In genomic region chr5:116068028-116068632, GRCh38 we compare ENCODE assay signal across 9 cellular contexts. TPM values are rescaled to one million over a fixed set of nuclear protein-coding genes. Genes with fewer than 3 reads are reported as not detected.
DNase-seq lines count a peak whose midpoint lies in the region; ATAC-seq, FAIRE-seq and TF ChIP-seq lines count a peak whose summit lies in the region.
"Had no signal": no experiment of that assay in that cellular context is flagged by ENCODE, and none has a peak within 500 bp of the region (broad histone marks: within the 10 kb centered on the region; RNA-seq: fewer than 3 reads in every experiment).

No MANE protein-coding gene starts in this region.

- TF ChIP-seq RAD21 in neural cell (conservative IDR thresholded peaks at IDR 0.05): peak; percentile 89

- no peak for TF ChIP-seq EP300 in neural cell (conservative IDR thresholded peaks at IDR 0.05; ENCODE audit: poor library complexity, severe bottlenecking)

- no peak overlapping the region for H3K4me3 ChIP-seq in endothelial cell of umbilical vein (replicated peaks in 1 of 3; ENCODE audit: insufficient read depth in 1 of 3, low read depth in 1 of 3, low read length in 3 of 3)
- no peak overlapping the region for H3K4me3 ChIP-seq in neural cell (ENCODE audit: low read length)

- POLR2A ChIA-PET in endothelial cell of umbilical vein (lab: Charles Lee): no interaction called here

- H3K79me2 ChIP-seq in endothelial cell of umbilical vein (ENCODE audit: control insufficient read depth, insufficient read depth, low read length): no peaks in the 10 kb centered on the region
- H3K79me2 ChIP-seq in neural cell (replicated peaks; ENCODE audit: insufficient read depth, low read length): no peaks in the 10 kb centered on the region

- no peak overlapping the region for H3K27ac ChIP-seq in endothelial cell of umbilical vein (ENCODE audit: insufficient read depth, low read depth, low read length)
- no peak overlapping the region for H3K27ac ChIP-seq in neural cell (ENCODE audit: low read length)

- no peaks in the 10 kb centered on the region for H3K9me2 ChIP-seq in neural cell (ENCODE audit: insufficient read depth, low read length)

- H3K9me1 ChIP-seq in endothelial cell of umbilical vein (replicated peaks; ENCODE audit: control insufficient read depth, extremely low read depth, insufficient read depth, low read length): no peaks in the 10 kb centered on the region

- in situ Hi-C loops in SK-MEL-5 (cut with HindIII; ENCODE audit: low pct_unique_long_range_greater_than_20kb, low sequenced_read_pairs): no loop called here

- H4K20me1 ChIP-seq in endothelial cell of umbilical vein (replicated peaks; ENCODE audit: control insufficient read depth, extremely low read depth, insufficient read depth, low read length) (no peaks in the 10 kb centered on the region), neural cell (ENCODE audit: insufficient read depth) (no peaks in the 10 kb centered on the region)

- no peaks in the 10 kb centered on the region for H3K4me1 ChIP-seq in endothelial cell of umbilical vein (ENCODE audit: control insufficient read depth, extremely low read depth, insufficient read depth, low read length)

- FAIRE-seq in endothelial cell of umbilical vein (lab: Jason Lieb, UNC): peak; percentile 68

- no peak for TF ChIP-seq POLR2A in endothelial cell of umbilical vein (IDR thresholded peaks at IDR 0.05; ENCODE audit: low read depth, low read length)

- CTCF ChIA-PET in endothelial cell of umbilical vein (lab: Charles Lee): interaction anchor here (0.7 to 3.3 kb wide), 24 partner anchors 9 to 433 kb away, joined by 3 to 66 read pairs (median 4); partner anchors contain the start of genes AP3S1, ARL14EPL, ATG12 and CDO1

- dilution Hi-C loops in endothelial cell of umbilical vein (cut with MboI; ENCODE audit: extremely low pct_ligation_motif_present, low sequenced_read_pairs): no loop called here

- DNase-seq in AML-193 (lab: John Stamatoyannopoulos, UW): peak; percentile 37 to 53
- peak; percentile 4 for DNase-seq in GM04503 (ENCODE audit: low read depth)
- DNase-seq in SK-MEL-5 (ENCODE audit: low read depth, low spot score): peak; percentile 62
- DNase-seq in endothelial cell of umbilical vein (ENCODE audit: low read depth, low spot score): peak; percentile 61
- no peak for DNase-seq in HuH-7 (ENCODE audit: low spot score)

- H3K4me2 ChIP-seq in endothelial cell of umbilical vein (ENCODE audit: insufficient read depth, low read length) (no peak overlapping the region), neural cell (ENCODE audit: low read length) (no peak overlapping the region)

- no peak overlapping the region for H3K9ac ChIP-seq in endothelial cell of umbilical vein (replicated peaks; ENCODE audit: extremely low read depth, insufficient read depth, low read length)
- no peak overlapping the region for H3K9ac ChIP-seq in neural cell (ENCODE audit: low read length)

- H3F3A ChIP-seq in neural cell (ENCODE audit: insufficient read depth, low read length, poor library complexity, severe bottlenecking): no peaks in the 10 kb centered on the region

- H3K9me3 ChIP-seq in endothelial cell of umbilical vein (replicated peaks; ENCODE audit: control insufficient read depth, insufficient read depth, low read length): no peaks in the 10 kb centered on the region
- no peaks in the 10 kb centered on the region for H3K9me3 ChIP-seq in neural cell (ENCODE audit: low read length)

- no TSS peak for BruUV-seq in endothelial cell of umbilical vein (replicated peaks; lab: Mats Ljungman, UMichigan)

- intact Hi-C loops in endothelial cell of umbilical vein (cut with micrococcal nuclease): loop anchor here (1.0 to 2.0 kb wide), 4 partner anchors 180 to 759 kb away; no protein-coding TSS in a partner anchor

- H3K36me3 ChIP-seq in endothelial cell of umbilical vein (ENCODE audit: control insufficient read depth in 2 of 2, extremely low read depth in 1 of 2, insufficient read depth in 2 of 2, low read length in 2 of 2): no peaks in the 10 kb centered on the region
- H3K36me3 ChIP-seq in neural cell (ENCODE audit: insufficient read depth, low read length): no peaks in the 10 kb centered on the region

- H3K27me3 ChIP-seq in endothelial cell of umbilical vein (ENCODE audit: control insufficient read depth in 2 of 2, insufficient read depth in 2 of 2, low read length in 2 of 2): peaks cover 0 to 7% of the 10 kb centered on the region in 2 experiments
- no peaks in the 10 kb centered on the region for H3K27me3 ChIP-seq in neural cell (ENCODE audit: insufficient read depth, low read depth, low read length)

- H2AFZ ChIP-seq in endothelial cell of umbilical vein (ENCODE audit: low read depth, low read length) (no peak overlapping the region), neural cell (ENCODE audit: low read depth, low read length) (no peak overlapping the region)

- peak; percentile 43 to 51 for TF ChIP-seq CTCF in endothelial cell of umbilical vein (IDR thresholded peaks at IDR 0.05; ENCODE audit: extremely low read depth in 1 of 2, insufficient read depth in 1 of 2, low read depth in 1 of 2, low read length in 2 of 2)
- TF ChIP-seq CTCF in neural cell (IDR thresholded peaks at IDR 0.05; ENCODE audit: poor library complexity, severe bottlenecking): peak; percentile 86

- ATAC-seq in HG03520 (IDR thresholded peaks at IDR 0.05; ENCODE audit: unreplicated experiment): peak; percentile 51
- ATAC-seq in GM19324 (IDR thresholded peaks at IDR 0.05; ENCODE audit: low FRiP score, unreplicated experiment): no peak

TF ChIP-seq in endothelial cell of umbilical vein, 7 proteins besides CTCF, POLR2A, EP300 and RAD21:
- TF ChIP-seq POLR2AphosphoS5 (IDR thresholded peaks at IDR 0.05; ENCODE audit: insufficient read depth, low read depth, low read length) (no peak), FOS (IDR thresholded peaks at IDR 0.05; ENCODE audit: borderline replicate concordance, insufficient read depth, low read length) (no peak), GATA2 (IDR thresholded peaks at IDR 0.05; ENCODE audit: insufficient read depth, insufficient read length, low read depth, low read length) (no peak), EZH2 (IDR thresholded peaks at IDR 0.05; ENCODE audit: borderline replicate concordance, low read depth, low read length, severe bottlenecking) (no peak), MAX (IDR thresholded peaks at IDR 0.05; ENCODE audit: insufficient read depth, insufficient read length) (no peak), MYC (IDR thresholded peaks at IDR 0.05; ENCODE audit: low read depth, low read length) (no peak)
TF ChIP-seq in endothelial cell of umbilical vein: peak in this region for 0.

TF ChIP-seq in neural cell, 6 proteins besides CTCF, POLR2A, EP300 and RAD21:
- no peak for TF ChIP-seq MXI1 (conservative IDR thresholded peaks at IDR 0.05; ENCODE audit: poor library complexity, severe bottlenecking)
- peak; percentile 89 for TF ChIP-seq SMC3 (conservative IDR thresholded peaks at IDR 0.05; ENCODE audit: poor library complexity)

RNA-seq across cellular contexts. Expression of gene COMMD10, which starts 16.7 kb away (rescaled TPM):
- total RNA-seq in SK-MEL-5 (2014; rRNA removed; shearing (Covaris generic)): 75.0 and 78.3 TPM in 2 replicates
- polyA plus RNA-seq in SK-MEL-5 (2015; cell fraction: cytosol; rRNA removed): 27.8 and 28.8 TPM in 2 replicates
- polyA plus RNA-seq in SK-MEL-5 (2015; cell fraction: nucleus; rRNA removed): 33.7 and 38.5 TPM in 2 replicates
- total RNA-seq in endothelial cell of umbilical vein: 26.2 and 27.0 TPM in 2 replicates
- polyA plus RNA-seq in endothelial cell of umbilical vein (8.1 and 12.5 TPM in 2 replicates), neural cell (19.8 and 23.1 TPM in 2 replicates)
- 14.7 and 15.2 TPM in 2 replicates for polyA plus RNA-seq in endothelial cell of umbilical vein (2011; cell fraction: cytosol; rRNA removed)
- 18.1 and 22.9 TPM in 2 replicates for polyA plus RNA-seq in endothelial cell of umbilical vein (2011; cell fraction: nucleus; rRNA removed)
- 18.9 and 24.3 TPM in 2 replicates for polyA plus RNA-seq in endothelial cell of umbilical vein (2012)
- polyA minus RNA-seq in endothelial cell of umbilical vein (14.7 and 16.7 TPM in 2 replicates), neural cell (20.0 and 26.2 TPM in 2 replicates)
- 8.8 TPM for polyA minus RNA-seq in endothelial cell of umbilical vein (2011; cell fraction: cytosol; rRNA and poly(A)+ RNA removed)
- 48.1 and 56.4 TPM in 2 replicates for polyA minus RNA-seq in endothelial cell of umbilical vein (2011; cell fraction: nucleus; rRNA and poly(A)+ RNA removed)

RNA-seq across cellular contexts. Expression of gene ARL14EPL, which starts 35.9 kb away (rescaled TPM):
- not detected in 2 replicates for total RNA-seq in SK-MEL-5 (2014; rRNA removed; shearing (Covaris generic))
- polyA plus RNA-seq in SK-MEL-5 (2015; cell fraction: cytosol; rRNA removed): not detected in 2 replicates
- not detected in 2 replicates for polyA plus RNA-seq in SK-MEL-5 (2015; cell fraction: nucleus; rRNA removed)
- total RNA-seq in endothelial cell of umbilical vein: 0.58 TPM in 1 of 2 replicates, not detected in the other
- polyA plus RNA-seq in endothelial cell of umbilical vein (0.10 TPM in 1 of 2 replicates, not detected in the other), neural cell (0.24 TPM in 1 of 2 replicates, not detected in the other)
- polyA plus RNA-seq in endothelial cell of umbilical vein (2011; cell fraction: cytosol; rRNA removed): 0.25 and 0.48 TPM in 2 replicates
- polyA plus RNA-seq in endothelial cell of umbilical vein (2011; cell fraction: nucleus; rRNA removed): 0.08 and 0.43 TPM in 2 replicates
- polyA plus RNA-seq in endothelial cell of umbilical vein (2012): 0.29 TPM in 1 of 2 replicates, not detected in the other
- polyA minus RNA-seq in endothelial cell of umbilical vein (not detected in 2 replicates), neural cell (not detected in 2 replicates)
- not detected for polyA minus RNA-seq in endothelial cell of umbilical vein (2011; cell fraction: cytosol; rRNA and poly(A)+ RNA removed)
- polyA minus RNA-seq in endothelial cell of umbilical vein (2011; cell fraction: nucleus; rRNA and poly(A)+ RNA removed): not detected in 2 replicates
- total RNA-seq: T-helper 1 cell treated with Interleukin-12 subunit alpha and Interleukin-12 subunit beta and Interleukin-4 antibody, amounts not matched to agents 30 ng/mL and 1 ng/mL, for 36 hours had no signal
